In genomic region chr6:163844352-163844751, GRCh38 we compare ENCODE assay signal across 23 cellular contexts.
"Had no signal": no experiment of that assay in that cellular context is flagged by ENCODE, and none has a peak within 500 bp of the region (broad histone marks: within the 10 kb centered on the region; RNA-seq: fewer than 3 reads in every experiment).

No MANE protein-coding gene starts in this region.

- H3K4me3 Mint-ChIP-seq: dendritic cell treated with granulocyte-macrophage colony-stimulating factor and Interleukin-4, amounts not matched to agents 40 ng/mL and 50 ng/mL, for 4 days; effector memory CD8-positive, alpha-beta T cell; endodermal cell; mesothelial cell of epicardium; naive B cell had no signal

- ATAC-seq: effector memory CD8-positive, alpha-beta T cell; esophagus mucosa; gastrocnemius medialis; left lung; lower lobe of right lung; mucosa of descending colon had no signal

- H3K4me1 Mint-ChIP-seq: endodermal cell, mesothelial cell of epicardium had no signal

- H3K27me3 Mint-ChIP-seq: effector memory CD8-positive, alpha-beta T cell had no signal

- H3K4me1 ChIP-seq: colonic mucosa, left lung, lower lobe of right lung had no signal

- H3K27ac Mint-ChIP-seq: dendritic cell treated with granulocyte-macrophage colony-stimulating factor and Interleukin-4, amounts not matched to agents 40 ng/mL and 50 ng/mL, for 4 days; effector memory CD8-positive, alpha-beta T cell; endodermal cell; mesothelial cell of epicardium; naive B cell had no signal

- H3K36me3 Mint-ChIP-seq: mesothelial cell of epicardium had no signal

- H3K9me3 ChIP-seq: colonic mucosa, esophagus squamous epithelium, gastrocnemius medialis, lower lobe of right lung had no signal

- H3K4me3 ChIP-seq: colonic mucosa, esophagus squamous epithelium, gastrocnemius medialis, left lung, lower lobe of right lung, mucosa of descending colon had no signal

- H3K36me3 ChIP-seq: colonic mucosa, esophagus squamous epithelium, gastrocnemius medialis, left lung, lower lobe of right lung had no signal

- H3K27me3 ChIP-seq: colonic mucosa, esophagus squamous epithelium, gastrocnemius medialis, left lung had no signal

- H3K27ac ChIP-seq: colonic mucosa, epithelial cell of prostate, esophagus squamous epithelium, gastrocnemius medialis, left lung, lower lobe of right lung had no signal

- DNase-seq: colonic mucosa; cortex of kidney; effector CD8-positive, alpha-beta T cell; effector memory CD8-positive, alpha-beta T cell; endodermal cell; erythroblast; esophagus squamous epithelium; foreskin fibroblast; foreskin melanocyte; gastrocnemius medialis; glutamatergic neuron; head of caudate nucleus; hippocampal formation; left cardiac atrium; left lung; lower lobe of right lung; mesenchymal stem cell; mucosa of descending colon; naive B cell had no signal
